Comparison of ENCODE assay signal across 7 cellular contexts in the genomic region with DNA sequence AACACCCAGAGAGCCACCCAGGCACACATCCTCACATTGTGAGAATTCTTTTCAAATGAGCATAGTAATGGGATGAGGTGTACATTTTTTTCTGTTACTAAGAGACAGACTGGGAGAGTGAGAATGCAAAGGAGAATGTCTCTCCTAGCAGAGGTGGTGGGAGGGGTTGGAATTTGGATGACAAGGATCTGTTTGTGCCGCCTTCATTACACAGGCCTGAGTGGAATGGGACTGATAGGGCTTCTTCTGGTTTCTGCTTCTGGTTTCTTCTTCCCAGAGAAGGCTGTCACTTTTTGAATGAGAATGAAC. TPM values are rescaled to one million over a fixed set of nuclear protein-coding genes. Genes with fewer than 3 reads are reported as not detected.
DNase-seq lines count a peak whose midpoint lies in the region; FAIRE-seq and TF ChIP-seq lines count a peak whose summit lies in the region.

No MANE protein-coding gene starts in this region.

- H3K9me3 ChIP-seq in tibial artery: no peaks in the 10 kb centered on the region

- intact Hi-C loops in tibial artery (cut with DNase I; ENCODE audit: low total_unique reads): loop anchor here (2.0 to 5.0 kb wide), 2 partner anchors 116 to 202 kb away; a partner anchor contains a TSS

- peaks cover 0 to 52% (median 41%) of the 10 kb centered on the region in 4 donors for H3K4me1 ChIP-seq in tibial artery

- H3K36me3 ChIP-seq in kidney epithelial cell (ENCODE audit: control insufficient read depth, insufficient read depth, low read length) (no peaks in the 10 kb centered on the region), tibial artery (no peaks in the 10 kb centered on the region)

- no peak overlapping the region for H3K4me3 ChIP-seq in astrocyte of the cerebellum (ENCODE audit: low read depth, low read length)
- H3K4me3 ChIP-seq in kidney epithelial cell (ENCODE audit: low read depth, low read length): no peak overlapping the region
- peak overlapping the region in 1 of 2 donors; percentile 71 for H3K4me3 ChIP-seq in tibial artery

- TF ChIP-seq CTCF in astrocyte of the cerebellum (IDR thresholded peaks at IDR 0.05; ENCODE audit: low read depth, low read length, missing control alignments): no peak
- no peak for TF ChIP-seq CTCF in kidney epithelial cell (IDR thresholded peaks at IDR 0.05; ENCODE audit: insufficient read depth, low read length, poor library complexity, severe bottlenecking)
- no peak for TF ChIP-seq CTCF in tibial artery (IDR thresholded peaks at IDR 0.05)

- in situ Hi-C loops in astrocyte of the cerebellum (cut with HindIII; ENCODE audit: low sequenced_read_pairs): no loop called here

- H3K27me3 ChIP-seq in kidney epithelial cell (ENCODE audit: control insufficient read depth, insufficient read depth, low read length): no peaks in the 10 kb centered on the region
- H3K27me3 ChIP-seq in tibial artery: no peaks in the 10 kb centered on the region

- DNase-seq in HS-27A (ENCODE audit: low read depth) (peak; percentile 97), astrocyte of the cerebellum (ENCODE audit: low read depth) (peak; percentile 84), kidney epithelial cell (ENCODE audit: low read depth) (peak; percentile 90), tibial artery (no peak), DMS79 treated with DMSO at 0.1 percent for 48 hours (lab: John Stamatoyannopoulos, UW) (no peak), GM12892 (ENCODE audit: insufficient read length) (no peak), NCI-H345 (lab: John Stamatoyannopoulos, UW) (no peak)

- TF ChIP-seq POLR2A in GM12892 (IDR thresholded peaks at IDR 0.05; ENCODE audit: low read depth, low read length): no peak

- H3K27ac ChIP-seq in tibial artery: peak overlapping the region; percentile 93 to 99

- no peak for FAIRE-seq in GM12892 (lab: Jason Lieb, UNC)

RNA-seq across cellular contexts. Expression of a gene that starts 55.3 kb away (rescaled TPM):
- not detected in 2 replicates for total RNA-seq in kidney epithelial cell
- not detected for polyA plus RNA-seq in GM12892 (2012; ENCODE audit: missing spikeins)

Comparison
In these comparisons a context has a peak if more than half of its experiments do, and no peak if none do; other contexts are left out.
1. DNase-seq: peak in HS-27A (single experiment), astrocyte of the cerebellum (single experiment) and kidney epithelial cell (single experiment); none in tibial artery (0 of 2), DMS79 treated with DMSO at 0.1 percent for 48 hours (single experiment), GM12892 (single experiment) and NCI-H345 (single experiment).